19 cellular contexts compared by ENCODE assay signal in genomic region chr11:19920982-19921381, GRCh38.
"Had no signal": no experiment of that assay in that cellular context is flagged by ENCODE, and none has a peak within 500 bp of the region (broad histone marks: within the 10 kb centered on the region; RNA-seq: fewer than 3 reads in every experiment).

No MANE protein-coding gene starts in this region.

- H3K27ac ChIP-seq: epithelial cell of prostate, gastroesophageal sphincter, lower lobe of right lung, parathyroid adenoma, transverse colon had no signal

- H3K27me3 ChIP-seq: gastroesophageal sphincter, transverse colon had no signal

- H3K36me3 ChIP-seq: lower lobe of right lung, transverse colon had no signal

- DNase-seq: activated CD4-positive, alpha-beta T cell treated with anti-CD3 and anti-CD28 coated beads, Interleukin-2, amount 10 ng/mL, durations not matched to agents 7 days and 5 days; activated CD4-positive, CD25-positive, alpha-beta regulatory T cell; activated CD8-positive, alpha-beta memory T cell treated with anti-CD3 and anti-CD28 coated beads, Interleukin-2, amount 50 U/mL, for 48 hours; activated naive CD4-positive, alpha-beta T cell treated with Interleukin-2 at 50 U/mL for 16 hours; activated naive CD8-positive, alpha-beta T cell treated with anti-CD3 and anti-CD28 coated beads, Interleukin-2, amount 50 U/mL, for 24 hours; central memory CD4-positive, alpha-beta T cell; effector memory CD8-positive, alpha-beta T cell; left colon; lower lobe of right lung; midbrain; retina; stimulated activated CD4-positive, alpha-beta T cell treated with anti-CD3 and anti-CD28 coated beads, Interleukin-12 subunit alpha, Interleukin-12 subunit beta, amount 100 ng/mL, for 4 hours; stimulated activated CD4-positive, alpha-beta T cell treated with anti-CD3 and anti-CD28 coated beads, Interleukin-2, amount 100 ng/mL, for 24 hours; transverse colon had no signal

- ATAC-seq: activated naive CD8-positive, alpha-beta T cell treated with anti-CD3 and anti-CD28 coated beads, Interleukin-2, amount 50 U/mL, for 24 hours; effector memory CD8-positive, alpha-beta T cell; gastroesophageal sphincter; left colon; lower lobe of right lung had no signal

- H3K4me1 ChIP-seq: parathyroid adenoma had no signal

- H3K4me1 Mint-ChIP-seq: activated CD4-positive, alpha-beta T cell treated with anti-CD3 and anti-CD28 coated beads, Interleukin-2, amount 10 ng/mL, durations not matched to agents 7 days and 5 days; activated naive CD8-positive, alpha-beta T cell treated with anti-CD3 and anti-CD28 coated beads, Interleukin-2, amount 50 U/mL, for 24 hours had no signal

- H3K9me3 ChIP-seq: gastroesophageal sphincter, lower lobe of right lung, transverse colon had no signal

- H3K4me3 ChIP-seq: gastroesophageal sphincter, lower lobe of right lung, transverse colon had no signal

- H3K27ac Mint-ChIP-seq: activated CD4-positive, alpha-beta T cell treated with anti-CD3 and anti-CD28 coated beads, Interleukin-2, amount 10 ng/mL, durations not matched to agents 7 days and 5 days; activated naive CD8-positive, alpha-beta T cell treated with anti-CD3 and anti-CD28 coated beads, Interleukin-2, amount 50 U/mL, for 24 hours; dendritic cell treated with granulocyte-macrophage colony-stimulating factor and Interleukin-4, amounts not matched to agents 40 ng/mL and 50 ng/mL, for 4 days; effector memory CD8-positive, alpha-beta T cell; T-helper 1 cell treated with Interleukin-12 subunit alpha and Interleukin-12 subunit beta and Interleukin-4 antibody, amounts not matched to agents 30 μg/mL and 1 μg/mL, for 36 hours had no signal

- H3K9me3 Mint-ChIP-seq: activated CD4-positive, alpha-beta T cell treated with anti-CD3 and anti-CD28 coated beads, Interleukin-2, amount 10 ng/mL, durations not matched to agents 7 days and 5 days; activated naive CD8-positive, alpha-beta T cell treated with anti-CD3 and anti-CD28 coated beads, Interleukin-2, amount 50 U/mL, for 24 hours; dendritic cell treated with granulocyte-macrophage colony-stimulating factor and Interleukin-4, amounts not matched to agents 40 ng/mL and 50 ng/mL, for 4 days; effector memory CD8-positive, alpha-beta T cell; T-helper 1 cell treated with Interleukin-12 subunit alpha and Interleukin-12 subunit beta and Interleukin-4 antibody, amounts not matched to agents 30 μg/mL and 1 μg/mL, for 36 hours had no signal

- H3K4me3 Mint-ChIP-seq: activated CD4-positive, alpha-beta T cell treated with anti-CD3 and anti-CD28 coated beads, Interleukin-2, amount 10 ng/mL, durations not matched to agents 7 days and 5 days; activated naive CD8-positive, alpha-beta T cell treated with anti-CD3 and anti-CD28 coated beads, Interleukin-2, amount 50 U/mL, for 24 hours; dendritic cell treated with granulocyte-macrophage colony-stimulating factor and Interleukin-4, amounts not matched to agents 40 ng/mL and 50 ng/mL, for 4 days; effector memory CD8-positive, alpha-beta T cell; T-helper 1 cell treated with Interleukin-12 subunit alpha and Interleukin-12 subunit beta and Interleukin-4 antibody, amounts not matched to agents 30 μg/mL and 1 μg/mL, for 36 hours had no signal

- H3K27me3 Mint-ChIP-seq: dendritic cell treated with granulocyte-macrophage colony-stimulating factor and Interleukin-4, amounts not matched to agents 40 ng/mL and 50 ng/mL, for 4 days had no signal
